Comparison of ENCODE assay signal across 21 cellular contexts in genomic region chr6:72913797-72914196, GRCh38.
DNase-seq lines count a peak whose midpoint lies in the region; ATAC-seq and TF ChIP-seq lines count a peak whose summit lies in the region.
"Had no signal": no experiment of that assay in that cellular context is flagged by ENCODE, and none has a peak within 500 bp of the region (broad histone marks: within the 10 kb centered on the region; RNA-seq: fewer than 3 reads in every experiment).

No MANE protein-coding gene starts in this region.

- DNase-seq in HL-60 (ENCODE audit: low read depth in 1 of 2, low spot score in 1 of 2), result peak in 1 of 2 experiments; percentile 16
- no peak for DNase-seq in PC-9
- DNase-seq in epithelial cell of esophagus (ENCODE audit: low read depth), result peak; percentile 57
- no peak for DNase-seq in mesothelial cell of epicardium (ENCODE audit: low spot score in 2 of 2, unreplicated experiment in 2 of 2)
- no peak for DNase-seq in HEK293T (ENCODE audit: extremely low spot score)
- DNase-seq in stimulated activated CD4-positive, alpha-beta T cell treated with anti-CD3 and anti-CD28 coated beads, Interleukin-12 subunit alpha, Interleukin-12 subunit beta, amount 100 ng/mL, for 4 hours, result no peak
- DNase-seq: CD4-positive, alpha-beta memory T cell; GDM1; KG1; NCI-H1092 treated with DMSO at 0.1 percent for 48 hours; NCI-H1436 treated with DMSO at 0.1 percent for 48 hours; NCI-H2029; NCI-H2227 treated with DMSO at 0.1 percent for 48 hours; NCI-H510A treated with DMSO at 0.1 percent for 48 hours; NCI-H748 treated with DMSO at 0.1 percent for 48 hours had no signal

- POLR2A ChIA-PET in PC-9 (lab: Charles Lee; ENCODE audit: unreplicated experiment) (no interaction called here), HEK293T (lab: Yijun Ruan, JAX) (no interaction called here)

- H3K36me3 ChIP-seq in PC-9 (ENCODE audit: low read depth), result no peaks in the 10 kb centered on the region
- H3K36me3 ChIP-seq: SJSA1 had no signal

- peak overlapping the region; percentile 53 for H3K27ac Mint-ChIP-seq in mesothelial cell of epicardium
- H3K27ac Mint-ChIP-seq: CD4-positive, alpha-beta memory T cell had no signal

- H3K4me3 ChIP-seq in HL-60 (replicated peaks; ENCODE audit: insufficient read depth, low read length) (no peak overlapping the region), PC-9 (no peak overlapping the region), epithelial cell of esophagus (ENCODE audit: low read length) (no peak overlapping the region)
- H3K4me3 ChIP-seq: BLaER1, SJSA1 had no signal

- no peaks in the 10 kb centered on the region for H3K79me2 ChIP-seq in PC-9 (ENCODE audit: low read depth)

- H4K20me1 ChIP-seq in PC-9 (ENCODE audit: insufficient read depth), result no peaks in the 10 kb centered on the region

- H3K9me2 ChIP-seq in PC-9 (ENCODE audit: insufficient read depth), result no peaks in the 10 kb centered on the region

- peak overlapping the region; percentile 11; the same call in 1 of the 2 replicates for H3K4me2 ChIP-seq in PC-9
- H3K4me2 ChIP-seq: BLaER1 had no signal

- CTCF ChIA-PET in PC-9 (lab: Charles Lee), result no interaction called here
- CTCF ChIA-PET in HEK293T (lab: Yijun Ruan, JAX), result no interaction called here

- no peak overlapping the region for H3K4me3 Mint-ChIP-seq in mesothelial cell of epicardium
- H3K4me3 Mint-ChIP-seq: CD4-positive, alpha-beta memory T cell had no signal

- no peak for TF ChIP-seq CTCF in HL-60 (IDR thresholded peaks at IDR 0.05; ENCODE audit: insufficient read depth, low read length)
- no peak for TF ChIP-seq CTCF in PC-9 (conservative IDR thresholded peaks at IDR 0.05)
- no peak for TF ChIP-seq CTCF in epithelial cell of esophagus (IDR thresholded peaks at IDR 0.05; ENCODE audit: insufficient read depth, low read depth, low read length, missing control alignments)
- no peak for TF ChIP-seq CTCF in mesothelial cell of epicardium (IDR thresholded peaks at IDR 0.05; ENCODE audit: unreplicated experiment)

- H3K27me3 ChIP-seq in HL-60 (ENCODE audit: insufficient read depth, poor library complexity, severe bottlenecking) (no peaks in the 10 kb centered on the region), PC-9 (ENCODE audit: insufficient read depth, low read depth) (no peaks in the 10 kb centered on the region)
- H3K27me3 ChIP-seq: BLaER1, SJSA1 had no signal

- H3K4me1 ChIP-seq in PC-9 (replicated peaks; ENCODE audit: insufficient read depth), result 0 out of 2 replicates have a peak, but pooled peaks cover 5% of the 10 kb centered on the region
- H3K4me1 ChIP-seq: SJSA1 had no signal

- intact Hi-C loops in PC-9 (cut with micrococcal nuclease; ENCODE audit: unreplicated experiment), result no loop called here

- H3K9me3 Mint-ChIP-seq in mesothelial cell of epicardium, result no peaks in the 10 kb centered on the region
- H3K9me3 Mint-ChIP-seq: CD4-positive, alpha-beta memory T cell had no signal

- H3F3A ChIP-seq in PC-9 (ENCODE audit: insufficient read depth, low read depth), result no peaks in the 10 kb centered on the region

- H2AFZ ChIP-seq in PC-9, result no peak overlapping the region

- BruUV-seq in PC-9 (replicated peaks; lab: Mats Ljungman, UMichigan), result no TSS peak

- peak overlapping the region; percentile 48 for H3K27ac ChIP-seq in HL-60 (replicated peaks)
- H3K27ac ChIP-seq in PC-9, result no peak overlapping the region
- H3K27ac ChIP-seq: BLaER1, SJSA1 had no signal

- H3K9me3 ChIP-seq in PC-9 (ENCODE audit: insufficient read depth, low read depth), result no peaks in the 10 kb centered on the region
- H3K9me3 ChIP-seq: BLaER1, SJSA1 had no signal

- H3K27me3 Mint-ChIP-seq in mesothelial cell of epicardium (ENCODE audit: low read depth), result no peaks in the 10 kb centered on the region
- H3K27me3 Mint-ChIP-seq: CD4-positive, alpha-beta memory T cell had no signal

- no peaks in the 10 kb centered on the region for H3K36me3 Mint-ChIP-seq in mesothelial cell of epicardium
- H3K36me3 Mint-ChIP-seq: CD4-positive, alpha-beta memory T cell had no signal

- H3K4me1 Mint-ChIP-seq in mesothelial cell of epicardium, result peaks cover 35% of the 10 kb centered on the region

- ATAC-seq in HG02610 (IDR thresholded peaks at IDR 0.05; ENCODE audit: unreplicated experiment) (no peak), HG03469 (IDR thresholded peaks at IDR 0.05; ENCODE audit: unreplicated experiment) (no peak)
- ATAC-seq: HepG2, Panc1 had no signal

TF ChIP-seq in HEK293T, 16 proteins besides CTCF, POLR2A, EP300 and RAD21:
- TF ChIP-seq NFRKB (IDR thresholded peaks at IDR 0.05) (no peak), ZNF384 (IDR thresholded peaks at IDR 0.05) (no peak), PKNOX1 (IDR thresholded peaks at IDR 0.05) (no peak), TARDBP (IDR thresholded peaks at IDR 0.05) (no peak), ARNT (IDR thresholded peaks at IDR 0.05) (no peak), FOXA1 (IDR thresholded peaks at IDR 0.05) (no peak), L3MBTL2 (conservative IDR thresholded peaks at IDR 0.05) (no peak), HDGF (IDR thresholded peaks at IDR 0.05; ENCODE audit: borderline replicate concordance) (no peak), FOXK2 (IDR thresholded peaks at IDR 0.05) (no peak), CTBP1 (IDR thresholded peaks at IDR 0.05; ENCODE audit: borderline replicate concordance) (no peak), FOXM1 (IDR thresholded peaks at IDR 0.05; ENCODE audit: borderline replicate concordance) (no peak), SP1 (IDR thresholded peaks at IDR 0.05) (no peak), SUZ12 (IDR thresholded peaks at IDR 0.05) (no peak)
